Comparison of ENCODE assay signal across 8 cellular contexts in the genomic region with DNA sequence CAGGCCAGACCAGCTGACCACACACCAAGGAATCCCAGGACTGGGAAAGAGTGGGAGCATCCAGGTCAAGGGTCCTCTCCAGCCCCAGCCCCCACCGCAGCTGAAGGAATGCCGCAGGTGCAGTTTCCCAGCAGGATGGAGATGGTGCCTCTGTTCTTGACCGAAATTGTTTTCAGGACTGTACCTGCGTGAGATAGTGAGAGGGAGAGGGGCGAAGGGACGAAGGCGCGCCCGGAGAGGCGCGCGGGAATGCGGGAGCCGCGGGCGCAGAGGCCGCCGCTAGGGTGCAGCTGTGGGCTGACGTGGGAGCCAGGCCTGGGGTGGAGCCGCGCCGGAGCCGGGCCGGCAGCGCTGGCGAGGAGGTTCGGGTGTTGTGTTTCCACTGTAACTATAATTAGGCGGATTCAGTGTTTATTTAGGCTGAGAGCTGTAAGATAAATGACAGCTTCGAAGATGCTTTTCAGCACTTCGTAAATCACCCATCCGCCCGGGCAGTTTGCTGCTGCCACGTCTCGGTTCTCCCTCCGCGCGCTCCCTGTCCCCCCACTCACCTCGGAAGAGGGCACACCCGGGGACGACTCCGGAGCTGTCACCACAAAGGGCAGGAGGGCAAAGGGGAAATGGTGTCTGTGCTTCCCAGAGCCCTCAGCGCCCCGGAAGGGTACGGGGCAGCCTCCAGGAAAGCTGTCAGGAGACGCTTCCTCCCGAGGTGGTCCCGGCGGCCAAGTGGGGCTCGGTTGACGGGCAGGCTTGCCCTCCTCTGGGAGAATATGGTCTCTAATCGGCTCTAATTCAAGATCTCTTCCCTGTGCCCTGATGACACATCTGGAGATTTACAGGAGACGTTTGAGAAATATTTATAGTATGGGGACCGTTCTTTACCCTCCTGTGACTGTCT. TPM values are rescaled to one million over a fixed set of nuclear protein-coding genes. Genes with fewer than 3 reads are reported as not detected.
A peak's percentile ranks its signal among the peaks of the same experiment; 100 is the strongest.
DNase-seq lines count a peak whose midpoint lies in the region; ATAC-seq lines count a peak whose summit lies in the region.

No MANE protein-coding gene starts in this region.

- peak; percentile 96 for ATAC-seq in left lobe of liver

- DNase-seq in SIG-M5 treated with dmso at 0.1 percent for 504 hours (lab: John Stamatoyannopoulos, UW; ENCODE audit: unreplicated experiment): peak; percentile 40
- DNase-seq in SIG-M5 (lab: John Stamatoyannopoulos, UW): no peak
- DNase-seq in NCI-H1436 treated with DMSO at 0.1 percent for 48 hours (lab: John Stamatoyannopoulos, UW): peak; percentile 49
- peak; percentile 41 to 64 (median 50) for DNase-seq in activated CD4-positive, CD25-positive, alpha-beta regulatory T cell (lab: John Stamatoyannopoulos, UW)
- peak; percentile 53 for DNase-seq in central memory CD4-positive, alpha-beta T cell
- DNase-seq in left lobe of liver (ENCODE audit: low spot score): peak; percentile 58
- DNase-seq in stimulated activated CD4-positive, alpha-beta T cell treated with anti-CD3 and anti-CD28 coated beads, Interleukin-4, amount 100 ng/mL, for 24 hours: peak; percentile 69
- DNase-seq in COLO829 (ENCODE audit: low spot score): no peak

RNA-seq across cellular contexts. Expression of gene HOXB1, which starts 38.2 kb away (rescaled TPM):
- not detected for total RNA-seq in left lobe of liver

RNA-seq across cellular contexts. Expression of gene HOXB2, which starts 52.3 kb away (rescaled TPM):
- total RNA-seq in left lobe of liver: 2.3 TPM

Comparison
In these comparisons a context has a peak if more than half of its experiments do, and no peak if none do; other contexts are left out.
1. DNase-seq: peak in SIG-M5 treated with dmso at 0.1 percent for 504 hours (single experiment), NCI-H1436 treated with DMSO at 0.1 percent for 48 hours (single experiment), activated CD4-positive, CD25-positive, alpha-beta regulatory T cell (4 of 4), central memory CD4-positive, alpha-beta T cell (single experiment), left lobe of liver (single experiment) and stimulated activated CD4-positive, alpha-beta T cell treated with anti-CD3 and anti-CD28 coated beads, Interleukin-4, amount 100 ng/mL, for 24 hours (single experiment); none in SIG-M5 (single experiment) and COLO829 (single experiment).